Comparison of ENCODE assay signal across 1 cellular context in the genomic region with DNA sequence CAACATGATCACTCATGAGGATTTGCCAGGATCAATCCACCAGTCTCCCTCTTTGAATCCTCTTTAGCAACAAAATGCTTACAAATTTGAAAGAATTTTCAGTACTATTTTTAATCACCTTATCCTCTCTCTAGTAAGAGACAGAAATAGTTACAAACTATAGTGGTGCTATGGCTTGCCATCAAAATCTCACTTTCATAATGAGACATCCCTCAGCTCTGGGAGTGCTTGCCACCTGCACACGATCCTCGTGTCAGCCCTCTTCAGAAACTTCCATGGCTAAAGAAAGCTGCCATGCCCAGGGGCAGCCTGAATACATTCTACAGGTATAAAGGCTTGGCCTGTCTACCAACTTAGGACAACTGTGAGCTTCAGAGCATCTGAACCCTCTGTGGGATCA.
TF ChIP-seq lines count a peak whose summit lies in the region.

No MANE protein-coding gene starts in this region.

TF ChIP-seq in H1, 55 proteins besides CTCF, POLR2A, EP300 and RAD21:
- TF ChIP-seq EZH2 (IDR thresholded peaks at IDR 0.05; ENCODE audit: low read depth, low read length, severe bottlenecking) (no peak), JUND (IDR thresholded peaks at IDR 0.05; ENCODE audit: low read length) (no peak), RNF2 (IDR thresholded peaks at IDR 0.05; ENCODE audit: borderline replicate concordance, low read depth, low read length, missing control alignments, poor library complexity, severe bottlenecking) (no peak), TCF12 (IDR thresholded peaks at IDR 0.05; ENCODE audit: low read depth, low read length) (no peak), MAFK (IDR thresholded peaks at IDR 0.05; ENCODE audit: low read depth, low read length) (no peak), TAF7 (optimal IDR thresholded peaks at IDR 0.05; ENCODE audit: borderline replicate concordance, low read depth, low read length) (no peak), EGR1 (IDR thresholded peaks at IDR 0.05; ENCODE audit: borderline replicate concordance, low read depth, low read length) (no peak), CHD1 (IDR thresholded peaks at IDR 0.05; ENCODE audit: low read depth, low read length) (no peak), TAF1 (IDR thresholded peaks at IDR 0.05; ENCODE audit: low read depth, low read length) (no peak), CREB1 (IDR thresholded peaks at IDR 0.05) (no peak), NRF1 (IDR thresholded peaks at IDR 0.05; ENCODE audit: low read depth, low read length) (no peak), HDAC2 (IDR thresholded peaks at IDR 0.05; ENCODE audit: borderline replicate concordance in 1 of 2, low read depth in 2 of 2, low read length in 2 of 2) (no peak), BACH1 (IDR thresholded peaks at IDR 0.05; ENCODE audit: low read length) (no peak), FOSL1 (IDR thresholded peaks at IDR 0.05; ENCODE audit: insufficient read depth, low read depth, low read length) (no peak), POU5F1 (IDR thresholded peaks at IDR 0.05; ENCODE audit: low read depth, low read length) (no peak)
